Comparison of ENCODE assay signal across 13 cellular contexts in the genomic region with DNA sequence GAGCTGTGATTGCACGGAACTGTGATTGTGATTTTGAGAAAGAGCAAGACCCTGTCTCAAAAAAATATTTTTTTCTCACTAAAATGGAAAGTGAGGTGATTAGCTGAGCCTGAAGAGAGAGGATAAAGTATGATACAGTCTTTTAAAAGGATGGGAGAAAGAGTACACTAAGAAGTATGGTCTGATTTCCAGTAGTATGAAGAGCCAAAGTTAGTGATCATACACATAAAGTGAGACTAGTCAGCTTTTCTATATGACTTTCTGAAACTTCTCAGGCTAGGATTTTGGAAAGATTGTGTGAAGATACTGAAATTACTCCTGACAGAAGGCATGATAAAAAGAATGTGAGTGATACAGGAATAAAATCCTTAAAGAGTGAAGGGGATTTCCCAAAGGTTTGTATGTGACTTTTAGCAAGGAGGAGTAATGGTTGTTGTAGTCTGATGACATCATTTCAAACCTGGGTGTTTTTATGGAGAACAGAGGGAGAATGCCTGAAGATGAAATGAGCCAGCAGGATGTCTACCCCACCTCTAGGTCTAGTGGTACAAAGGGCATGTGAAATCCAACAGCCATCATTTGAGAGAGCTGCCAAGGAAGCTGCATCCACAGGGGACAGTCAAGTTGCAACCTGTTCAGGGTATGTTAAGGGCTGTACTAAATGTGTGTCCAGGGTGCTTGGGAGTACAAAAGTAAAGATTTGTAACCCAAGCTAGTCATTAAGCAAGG.
DNase-seq lines count a peak whose midpoint lies in the region; ATAC-seq and TF ChIP-seq lines count a peak whose summit lies in the region.
"Had no signal": no experiment of that assay in that cellular context is flagged by ENCODE, and none has a peak within 500 bp of the region (broad histone marks: within the 10 kb centered on the region; RNA-seq: fewer than 3 reads in every experiment).

No MANE protein-coding gene starts in this region.

- H3K36me3 ChIP-seq in body of pancreas (replicated peaks in 1 of 2; ENCODE audit: insufficient read depth in 1 of 2, low read depth in 2 of 2), result no peaks in the 10 kb centered on the region
- no peaks in the 10 kb centered on the region for H3K36me3 ChIP-seq in neural progenitor cell

- no peaks in the 10 kb centered on the region for H3F3A ChIP-seq in neural progenitor cell (ENCODE audit: low read depth)

- H3K9me3 ChIP-seq in body of pancreas (no peaks in the 10 kb centered on the region), neural progenitor cell (ENCODE audit: low read depth) (no peaks in the 10 kb centered on the region)
- H3K9me3 ChIP-seq: stomach had no signal

- intact Hi-C loops in left colon (cut with DNase I, micrococcal nuclease), result no loop called here
- intact Hi-C loops in body of pancreas (cut with DNase I), result no loop called here

- no peak for TF ChIP-seq POLR2A in body of pancreas (IDR thresholded peaks at IDR 0.05)

- no peak overlapping the region for H3K27ac Mint-ChIP-seq in neural progenitor cell
- H3K27ac Mint-ChIP-seq: HFFc6 had no signal

- no peaks in the 10 kb centered on the region for H3K79me2 ChIP-seq in neural progenitor cell (ENCODE audit: low read depth)

- no peak overlapping the region for H3K9ac ChIP-seq in neural progenitor cell

- H2AFZ ChIP-seq in neural progenitor cell (replicated peaks), result no peak overlapping the region

- peaks cover 6% of the 10 kb centered on the region for H3K9me3 Mint-ChIP-seq in neural progenitor cell
- H3K9me3 Mint-ChIP-seq: HFFc6 had no signal

- ATAC-seq in SK-N-SH treated with all-trans-retinoic acid at 6 μM for 48 hours (peak; percentile 63), left colon (peak; percentile 50), body of pancreas (no peak), HG02852 (IDR thresholded peaks at IDR 0.05; ENCODE audit: unreplicated experiment) (no peak)

- no peak overlapping the region for H3K4me3 Mint-ChIP-seq in neural progenitor cell
- H3K4me3 Mint-ChIP-seq: HFFc6 had no signal

- H3K4me3 ChIP-seq in body of pancreas (no peak overlapping the region), neural progenitor cell (no peak overlapping the region)
- H3K4me3 ChIP-seq: stomach had no signal

- H3K27me3 Mint-ChIP-seq in neural progenitor cell (ENCODE audit: insufficient read depth, low read depth), result no peaks in the 10 kb centered on the region

- WGBS in body of pancreas, 2 donors, result 96 to 100% methylated on average over 1 of the region's 1 CpG

- no peak for TF ChIP-seq CTCF in body of pancreas (IDR thresholded peaks at IDR 0.05)
- no peak for TF ChIP-seq CTCF in neural progenitor cell (IDR thresholded peaks at IDR 0.05)

- H3K4me2 ChIP-seq in neural progenitor cell, result no peak overlapping the region

- H4K20me1 ChIP-seq in neural progenitor cell (ENCODE audit: low read depth), result no peaks in the 10 kb centered on the region

- peaks cover 9% of the 10 kb centered on the region for H3K4me1 ChIP-seq in body of pancreas
- no peaks in the 10 kb centered on the region for H3K4me1 ChIP-seq in neural progenitor cell

- no peaks in the 10 kb centered on the region for H3K4me1 Mint-ChIP-seq in neural progenitor cell

- H3K27ac ChIP-seq in body of pancreas (no peak overlapping the region), neural progenitor cell (no peak overlapping the region)

- DNase-seq in EH (ENCODE audit: low read depth) (peak; percentile 51), LoVo (ENCODE audit: low spot score) (peak; percentile 54), left colon (peak; percentile 17 to 63), body of pancreas (no peak), neural progenitor cell (ENCODE audit: low spot score) (no peak)
- DNase-seq: activated CD8-positive, alpha-beta memory T cell treated with anti-CD3 and anti-CD28 coated beads, Interleukin-2, amount 50 U/mL, for 4 hours; amygdala; HFFc6; OCI-M1; stimulated activated CD4-positive, alpha-beta T cell treated with anti-CD3 and anti-CD28 coated beads, Interleukin-2, amount 100 ng/mL, for 48 hours; stomach had no signal

- peaks cover 18% of the 10 kb centered on the region for H3K36me3 Mint-ChIP-seq in neural progenitor cell

- H3K27me3 ChIP-seq in body of pancreas (no peaks in the 10 kb centered on the region), neural progenitor cell (no peaks in the 10 kb centered on the region)
- H3K27me3 ChIP-seq: stomach had no signal

TF ChIP-seq in SK-N-SH treated with all-trans-retinoic acid at 6 μM for 48 hours, 23 proteins besides CTCF, POLR2A, EP300 and RAD21 (continues in another document):
- TF ChIP-seq RARB (CRISPR knock-in tag; IDR thresholded peaks at IDR 0.05) (no peak), PPARA (CRISPR knock-in tag; IDR thresholded peaks at IDR 0.05; ENCODE audit: borderline replicate concordance) (no peak), ZFP3 (CRISPR knock-in tag; IDR thresholded peaks at IDR 0.05) (no peak), ZNF565 (CRISPR knock-in tag; conservative IDR thresholded peaks at IDR 0.05; ENCODE audit: low read depth) (no peak), BACH2 (CRISPR knock-in tag; IDR thresholded peaks at IDR 0.05; ENCODE audit: borderline replicate concordance) (no peak), ISL1 (CRISPR knock-in tag; IDR thresholded peaks at IDR 0.05) (no peak), SNAI2 (CRISPR knock-in tag; IDR thresholded peaks at IDR 0.05) (no peak), ZC3H10 (CRISPR knock-in tag; IDR thresholded peaks at IDR 0.05) (no peak), ZNF70 (CRISPR knock-in tag; IDR thresholded peaks at IDR 0.05) (no peak), ESRRG (CRISPR knock-in tag; IDR thresholded peaks at IDR 0.05) (no peak), GLIS3 (CRISPR knock-in tag; IDR thresholded peaks at IDR 0.05) (no peak), OSR1 (CRISPR knock-in tag; IDR thresholded peaks at IDR 0.05) (no peak)
- TF ChIP-seq, protein P1, sequence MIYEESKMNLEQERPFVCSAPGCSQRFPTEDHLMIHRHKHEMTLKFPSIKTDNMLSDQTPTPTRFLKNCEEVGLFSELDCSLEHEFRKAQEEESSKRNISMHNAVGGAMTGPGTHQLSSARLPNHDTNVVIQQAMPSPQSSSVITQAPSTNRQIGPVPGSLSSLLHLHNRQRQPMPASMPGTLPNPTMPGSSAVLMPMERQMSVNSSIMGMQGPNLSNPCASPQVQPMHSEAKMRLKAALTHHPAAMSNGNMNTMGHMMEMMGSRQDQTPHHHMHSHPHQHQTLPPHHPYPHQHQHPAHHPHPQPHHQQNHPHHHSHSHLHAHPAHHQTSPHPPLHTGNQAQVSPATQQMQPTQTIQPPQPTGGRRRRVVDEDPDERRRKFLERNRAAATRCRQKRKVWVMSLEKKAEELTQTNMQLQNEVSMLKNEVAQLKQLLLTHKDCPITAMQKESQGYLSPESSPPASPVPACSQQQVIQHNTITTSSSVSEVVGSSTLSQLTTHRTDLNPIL (CRISPR knock-in tag; IDR thresholded peaks at IDR 0.05; ENCODE audit: low read depth), result no peak
- TF ChIP-seq, protein P2, sequence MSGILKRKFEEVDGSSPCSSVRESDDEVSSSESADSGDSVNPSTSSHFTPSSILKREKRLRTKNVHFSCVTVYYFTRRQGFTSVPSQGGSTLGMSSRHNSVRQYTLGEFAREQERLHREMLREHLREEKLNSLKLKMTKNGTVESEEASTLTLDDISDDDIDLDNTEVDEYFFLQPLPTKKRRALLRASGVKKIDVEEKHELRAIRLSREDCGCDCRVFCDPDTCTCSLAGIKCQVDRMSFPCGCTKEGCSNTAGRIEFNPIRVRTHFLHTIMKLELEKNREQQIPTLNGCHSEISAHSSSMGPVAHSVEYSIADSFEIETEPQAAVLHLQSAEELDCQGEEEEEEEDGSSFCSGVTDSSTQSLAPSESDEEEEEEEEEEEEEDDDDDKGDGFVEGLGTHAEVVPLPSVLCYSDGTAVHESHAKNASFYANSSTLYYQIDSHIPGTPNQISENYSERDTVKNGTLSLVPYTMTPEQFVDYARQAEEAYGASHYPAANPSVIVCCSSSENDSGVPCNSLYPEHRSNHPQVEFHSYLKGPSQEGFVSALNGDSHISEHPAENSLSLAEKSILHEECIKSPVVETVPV (CRISPR knock-in tag; IDR thresholded peaks at IDR 0.05), result no peak
- TF ChIP-seq, protein P3, sequence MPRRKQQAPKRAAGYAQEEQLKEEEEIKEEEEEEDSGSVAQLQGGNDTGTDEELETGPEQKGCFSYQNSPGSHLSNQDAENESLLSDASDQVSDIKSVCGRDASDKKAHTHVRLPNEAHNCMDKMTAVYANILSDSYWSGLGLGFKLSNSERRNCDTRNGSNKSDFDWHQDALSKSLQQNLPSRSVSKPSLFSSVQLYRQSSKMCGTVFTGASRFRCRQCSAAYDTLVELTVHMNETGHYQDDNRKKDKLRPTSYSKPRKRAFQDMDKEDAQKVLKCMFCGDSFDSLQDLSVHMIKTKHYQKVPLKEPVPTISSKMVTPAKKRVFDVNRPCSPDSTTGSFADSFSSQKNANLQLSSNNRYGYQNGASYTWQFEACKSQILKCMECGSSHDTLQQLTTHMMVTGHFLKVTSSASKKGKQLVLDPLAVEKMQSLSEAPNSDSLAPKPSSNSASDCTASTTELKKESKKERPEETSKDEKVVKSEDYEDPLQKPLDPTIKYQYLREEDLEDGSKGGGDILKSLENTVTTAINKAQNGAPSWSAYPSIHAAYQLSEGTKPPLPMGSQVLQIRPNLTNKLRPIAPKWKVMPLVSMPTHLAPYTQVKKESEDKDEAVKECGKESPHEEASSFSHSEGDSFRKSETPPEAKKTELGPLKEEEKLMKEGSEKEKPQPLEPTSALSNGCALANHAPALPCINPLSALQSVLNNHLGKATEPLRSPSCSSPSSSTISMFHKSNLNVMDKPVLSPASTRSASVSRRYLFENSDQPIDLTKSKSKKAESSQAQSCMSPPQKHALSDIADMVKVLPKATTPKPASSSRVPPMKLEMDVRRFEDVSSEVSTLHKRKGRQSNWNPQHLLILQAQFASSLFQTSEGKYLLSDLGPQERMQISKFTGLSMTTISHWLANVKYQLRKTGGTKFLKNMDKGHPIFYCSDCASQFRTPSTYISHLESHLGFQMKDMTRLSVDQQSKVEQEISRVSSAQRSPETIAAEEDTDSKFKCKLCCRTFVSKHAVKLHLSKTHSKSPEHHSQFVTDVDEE (CRISPR knock-in tag; IDR thresholded peaks at IDR 0.05), result no peak
- TF ChIP-seq, protein P4, sequence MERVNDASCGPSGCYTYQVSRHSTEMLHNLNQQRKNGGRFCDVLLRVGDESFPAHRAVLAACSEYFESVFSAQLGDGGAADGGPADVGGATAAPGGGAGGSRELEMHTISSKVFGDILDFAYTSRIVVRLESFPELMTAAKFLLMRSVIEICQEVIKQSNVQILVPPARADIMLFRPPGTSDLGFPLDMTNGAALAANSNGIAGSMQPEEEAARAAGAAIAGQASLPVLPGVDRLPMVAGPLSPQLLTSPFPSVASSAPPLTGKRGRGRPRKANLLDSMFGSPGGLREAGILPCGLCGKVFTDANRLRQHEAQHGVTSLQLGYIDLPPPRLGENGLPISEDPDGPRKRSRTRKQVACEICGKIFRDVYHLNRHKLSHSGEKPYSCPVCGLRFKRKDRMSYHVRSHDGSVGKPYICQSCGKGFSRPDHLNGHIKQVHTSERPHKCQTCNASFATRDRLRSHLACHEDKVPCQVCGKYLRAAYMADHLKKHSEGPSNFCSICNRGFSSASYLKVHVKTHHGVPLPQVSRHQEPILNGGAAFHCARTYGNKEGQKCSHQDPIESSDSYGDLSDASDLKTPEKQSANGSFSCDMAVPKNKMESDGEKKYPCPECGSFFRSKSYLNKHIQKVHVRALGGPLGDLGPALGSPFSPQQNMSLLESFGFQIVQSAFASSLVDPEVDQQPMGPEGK (CRISPR knock-in tag; IDR thresholded peaks at IDR 0.05; ENCODE audit: borderline replicate concordance), result no peak

Comparison
In these comparisons a context has a peak if more than half of its experiments do, and no peak if none do; other contexts are left out.
1. DNase-seq: peak in EH (single experiment), LoVo (single experiment) and left colon (2 of 2); none in body of pancreas (0 of 4) and neural progenitor cell (single experiment).
2. ATAC-seq: peak in SK-N-SH treated with all-trans-retinoic acid at 6 μM for 48 hours (single experiment) and left colon (single experiment); none in body of pancreas (single experiment) and HG02852 (single experiment).